28 cellular contexts compared by ENCODE assay signal in the genomic region with DNA sequence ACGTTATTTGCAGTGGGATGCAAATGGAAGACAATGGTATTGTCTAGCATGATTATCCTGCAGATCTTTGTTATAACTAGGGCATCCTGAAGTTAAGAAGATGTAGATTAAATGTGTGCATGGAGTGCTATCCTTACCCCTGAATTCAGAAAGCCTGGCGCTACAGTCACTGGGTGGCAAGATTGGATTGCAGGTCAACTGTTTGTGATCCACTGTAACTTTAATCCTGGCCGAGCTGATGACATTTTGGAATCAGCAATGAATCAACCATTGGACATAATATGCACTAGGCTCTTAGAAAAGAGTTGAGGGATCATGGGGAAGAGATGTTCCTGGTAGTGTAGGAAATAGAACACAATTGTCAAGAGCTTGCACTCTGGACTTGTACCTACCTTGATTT.
"Had no signal": no experiment of that assay in that cellular context is flagged by ENCODE, and none has a peak within 500 bp of the region (broad histone marks: within the 10 kb centered on the region; RNA-seq: fewer than 3 reads in every experiment).

No MANE protein-coding gene starts in this region.

- H3K4me1 ChIP-seq: stomach, suprapubic skin, testis, thyroid gland, tibial artery, tibial nerve, transverse colon, upper lobe of left lung, upper lobe of right lung, uterus, vagina had no signal

- H3K27me3 Mint-ChIP-seq: stimulated activated memory B cell treated with anti-CD40 and anti-IgM and Interleukin-4, amounts not matched to agents 10 μg/mL and 1 μg/mL and 100 μg/mL, for 72 hours had no signal

- H3K4me3 Mint-ChIP-seq: stimulated activated effector memory CD8-positive, alpha-beta T cell treated with anti-CD3 and anti-CD28 coated beads, Interleukin-12 subunit alpha, Interleukin-12 subunit beta, amount 100 ng/mL, for 72 hours; stimulated activated memory B cell treated with anti-CD40 and anti-IgM and Interleukin-4, amounts not matched to agents 10 μg/mL and 1 μg/mL and 100 μg/mL, for 72 hours; stimulated activated naive B cell treated with anti-CD40 and anti-IgM and Interleukin-4, amounts not matched to agents 10 μg/mL and 1 μg/mL and 100 μg/mL, for 72 hours; stimulated activated naive CD8-positive, alpha-beta T cell treated with anti-CD3 and anti-CD28 coated beads, Interleukin-15, amount 100 ng/mL, for 72 hours; stimulated activated naive CD8-positive, alpha-beta T cell treated with anti-CD3 and anti-CD28 coated beads, Interleukin-15, Interleukin-2, amounts not matched to agents 100 ng/mL and 50 ng/mL, for 24 hours; type B pancreatic cell had no signal

- H3K9me3 ChIP-seq: suprapubic skin, testis, thoracic aorta, thyroid gland, tibial artery, tibial nerve, transverse colon, upper lobe of left lung, upper lobe of right lung, uterus, vagina had no signal

- H3K27ac ChIP-seq: stomach, suprapubic skin, testis, thoracic aorta, thyroid gland, tibial artery, tibial nerve, transverse colon, upper lobe of left lung, upper lobe of right lung, uterus, vagina had no signal

- H3K36me3 ChIP-seq: stomach, suprapubic skin, thoracic aorta, thyroid gland, tibial artery, tibial nerve, transverse colon, upper lobe of left lung, upper lobe of right lung, uterus, vagina had no signal

- DNase-seq: stimulated activated CD4-positive, alpha-beta T cell treated with anti-CD3 and anti-CD28 coated beads, Interleukin-2, amount 100 ng/mL, for 48 hours; stimulated activated CD4-positive, alpha-beta T cell treated with anti-CD3 and anti-CD28 coated beads, Interleukin-4, amount 100 ng/mL, for 1 hour; stimulated activated CD4-positive, alpha-beta T cell treated with anti-CD3 and anti-CD28 coated beads, Interleukin-4, amount 100 ng/mL, for 24 hours; stimulated activated CD4-positive, alpha-beta T cell treated with anti-CD3 and anti-CD28 coated beads, Interleukin-4, amount 100 ng/mL, for 4 hours; stimulated activated CD8-positive, alpha-beta memory T cell treated with anti-CD3 and anti-CD28 coated beads, Interleukin-4, amount 100 ng/mL, for 48 hours; stimulated activated naive B cell treated with anti-CD40 and anti-IgM and Interleukin-4, amounts not matched to agents 10 μg/mL and 1 μg/mL and 100 μg/mL, for 72 hours; stimulated activated naive CD4-positive, alpha-beta T cell; stimulated activated naive CD4-positive, alpha-beta T cell treated with Interleukin-2 at 50 U/mL for 16 hours; stimulated activated naive CD8-positive, alpha-beta T cell treated with anti-CD3 and anti-CD28 coated beads, Interleukin-15, amount 100 ng/mL, for 72 hours; stimulated activated naive CD8-positive, alpha-beta T cell treated with anti-CD3 and anti-CD28 coated beads, Interleukin-15, Interleukin-2, amounts not matched to agents 100 U/mL and 50 U/mL, for 24 hours; stomach; substantia nigra; testis; thyroid gland; tibial artery; transverse colon; trophoblast cell; upper lobe of left lung; upper lobe of right lung; uterus had no signal

- H3K9me3 Mint-ChIP-seq: stimulated activated naive CD8-positive, alpha-beta T cell treated with anti-CD3 and anti-CD28 coated beads, Interleukin-15, amount 100 ng/mL, for 72 hours; stimulated activated naive CD8-positive, alpha-beta T cell treated with anti-CD3 and anti-CD28 coated beads, Interleukin-15, Interleukin-2, amounts not matched to agents 100 ng/mL and 50 ng/mL, for 24 hours; type B pancreatic cell had no signal

- ATAC-seq: stimulated activated effector memory CD8-positive, alpha-beta T cell treated with anti-CD3 and anti-CD28 coated beads, Interleukin-12 subunit alpha, Interleukin-12 subunit beta, amount 100 ng/mL, for 72 hours; stimulated activated memory B cell treated with anti-CD40 and anti-IgM and Interleukin-4, amounts not matched to agents 10 μg/mL and 1 μg/mL and 100 μg/mL, for 72 hours; stimulated activated naive B cell treated with anti-CD40 and anti-IgM and Interleukin-4, amounts not matched to agents 10 μg/mL and 1 μg/mL and 100 μg/mL, for 72 hours; stimulated activated naive CD8-positive, alpha-beta T cell treated with anti-CD3 and anti-CD28 coated beads, Interleukin-15, amount 100 ng/mL, for 72 hours; stimulated activated naive CD8-positive, alpha-beta T cell treated with anti-CD3 and anti-CD28 coated beads, Interleukin-15, Interleukin-2, amounts not matched to agents 100 U/mL and 50 U/mL, for 24 hours; upper lobe of right lung had no signal

- H3K4me1 Mint-ChIP-seq: stimulated activated effector memory CD8-positive, alpha-beta T cell treated with anti-CD3 and anti-CD28 coated beads, Interleukin-12 subunit alpha, Interleukin-12 subunit beta, amount 100 ng/mL, for 72 hours; stimulated activated memory B cell treated with anti-CD40 and anti-IgM and Interleukin-4, amounts not matched to agents 10 μg/mL and 1 μg/mL and 100 μg/mL, for 72 hours; stimulated activated naive B cell treated with anti-CD40 and anti-IgM and Interleukin-4, amounts not matched to agents 10 μg/mL and 1 μg/mL and 100 μg/mL, for 72 hours; stimulated activated naive CD8-positive, alpha-beta T cell treated with anti-CD3 and anti-CD28 coated beads, Interleukin-15, amount 100 ng/mL, for 72 hours had no signal

- H3K4me3 ChIP-seq: stomach, suprapubic skin, testis, thoracic aorta, thyroid gland, tibial artery, tibial nerve, transverse colon, upper lobe of left lung, upper lobe of right lung, uterus, vagina had no signal

- H3K27me3 ChIP-seq: testis, thyroid gland, tibial artery, tibial nerve, upper lobe of left lung, uterus, vagina had no signal

- H3K36me3 Mint-ChIP-seq: stimulated activated effector memory CD8-positive, alpha-beta T cell treated with anti-CD3 and anti-CD28 coated beads, Interleukin-12 subunit alpha, Interleukin-12 subunit beta, amount 100 ng/mL, for 72 hours; stimulated activated memory B cell treated with anti-CD40 and anti-IgM and Interleukin-4, amounts not matched to agents 10 μg/mL and 1 μg/mL and 100 μg/mL, for 72 hours; stimulated activated naive B cell treated with anti-CD40 and anti-IgM and Interleukin-4, amounts not matched to agents 10 μg/mL and 1 μg/mL and 100 μg/mL, for 72 hours; type B pancreatic cell had no signal

- H3K27ac Mint-ChIP-seq: stimulated activated effector memory CD8-positive, alpha-beta T cell treated with anti-CD3 and anti-CD28 coated beads, Interleukin-12 subunit alpha, Interleukin-12 subunit beta, amount 100 ng/mL, for 72 hours; stimulated activated memory B cell treated with anti-CD40 and anti-IgM and Interleukin-4, amounts not matched to agents 10 μg/mL and 1 μg/mL and 100 μg/mL, for 72 hours; stimulated activated naive B cell treated with anti-CD40 and anti-IgM and Interleukin-4, amounts not matched to agents 10 μg/mL and 1 μg/mL and 100 μg/mL, for 72 hours; stimulated activated naive CD8-positive, alpha-beta T cell treated with anti-CD3 and anti-CD28 coated beads, Interleukin-15, amount 100 ng/mL, for 72 hours; stimulated activated naive CD8-positive, alpha-beta T cell treated with anti-CD3 and anti-CD28 coated beads, Interleukin-15, Interleukin-2, amounts not matched to agents 100 ng/mL and 50 ng/mL, for 24 hours; type B pancreatic cell had no signal
